ENCODE assay signal across 16 cellular contexts in the genomic region with DNA sequence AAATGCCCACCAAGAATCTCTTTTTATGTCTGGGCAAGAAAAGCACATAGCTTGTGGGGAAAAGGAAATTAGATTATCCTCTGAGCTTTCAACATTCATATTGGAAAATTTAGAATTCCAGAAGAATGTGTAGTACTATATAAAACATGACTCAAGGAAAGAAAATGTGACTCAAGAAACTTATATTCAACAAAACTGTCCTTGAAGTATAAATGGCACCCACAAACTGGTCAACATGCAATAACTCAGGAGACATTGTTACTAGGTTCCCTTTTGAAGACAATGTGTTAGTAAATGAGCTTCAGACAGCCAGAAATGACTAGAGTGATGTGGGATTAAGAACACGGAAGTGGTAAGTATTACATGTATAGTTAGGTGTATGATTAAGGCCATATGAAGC. TPM values are rescaled to one million over a fixed set of nuclear protein-coding genes. Genes with fewer than 3 reads are reported as not detected.
A peak's percentile ranks its signal among the peaks of the same experiment; 100 is the strongest.
DNase-seq lines count a peak whose midpoint lies in the region; ATAC-seq, FAIRE-seq and TF ChIP-seq lines count a peak whose summit lies in the region.
"Had no signal": no experiment of that assay in that cellular context is flagged by ENCODE, and none has a peak within 500 bp of the region (broad histone marks: within the 10 kb centered on the region; RNA-seq: fewer than 3 reads in every experiment).

No MANE protein-coding gene starts in this region.

- intact Hi-C loops in GM12878 (cut with micrococcal nuclease; ENCODE audit: unreplicated experiment) (no loop called here), tibial artery (cut with DNase I; ENCODE audit: low total_unique reads) (no loop called here)

- peak; percentile 76 for ATAC-seq in GM12878
- ATAC-seq: CD8-positive, alpha-beta T cell; psoas muscle; stimulated activated effector memory CD8-positive, alpha-beta T cell treated with anti-CD3 and anti-CD28 coated beads, Interleukin-12 subunit alpha, Interleukin-12 subunit beta, amount 100 ng/mL, for 72 hours had no signal

- H3K9ac ChIP-seq in GM12878 (ENCODE audit: control insufficient read depth, insufficient read depth, low read length) = no peak overlapping the region

- BruUV-seq in GM12878 (replicated peaks; lab: Mats Ljungman, UMichigan) = no TSS peak

- CTCF ChIA-PET in GM12878 (lab: Yijun Ruan, JAX) = interaction anchor here (0.6 to 1.4 kb wide), 2 partner anchors 9 to 1011 kb away, joined by 3 to 4 read pairs; no protein-coding TSS in a partner anchor

- no peaks in the 10 kb centered on the region for H3K36me3 ChIP-seq in GM12878 (ENCODE audit: control insufficient read depth in 2 of 2, insufficient read depth in 2 of 2, low read length in 1 of 2)
- no peaks in the 10 kb centered on the region for H3K36me3 ChIP-seq in tibial artery

- H3K9me3 ChIP-seq in GM12878 (replicated peaks; ENCODE audit: control insufficient read depth, insufficient read depth, low read length) (no peaks in the 10 kb centered on the region), tibial artery (no peaks in the 10 kb centered on the region)
- H3K9me3 ChIP-seq: psoas muscle had no signal

- SMC1A ChIA-PET in GM12878 (lab: Charles Lee; ENCODE audit: uncharacterized antibody, unreplicated experiment) = no interaction called here

- H3K27ac ChIP-seq in GM12878 (ENCODE audit: control insufficient read depth, insufficient read depth) (no peak overlapping the region), tibial artery (no peak overlapping the region)
- H3K27ac ChIP-seq: psoas muscle had no signal

- H3K4me2 ChIP-seq in GM12878 (ENCODE audit: control insufficient read depth, insufficient read depth) = no peak overlapping the region

- H3K4me3 ChIP-seq in Jurkat, Clone E6-1 (ENCODE audit: low read length) = no peak overlapping the region
- H3K4me3 ChIP-seq in GM12878 (no peak overlapping the region), tibial artery (no peak overlapping the region)
- H3K4me3 ChIP-seq: psoas muscle had no signal

- H3K4me1 ChIP-seq in GM12878 (ENCODE audit: control insufficient read depth, insufficient read depth, low read length) = no peaks in the 10 kb centered on the region
- H3K4me1 ChIP-seq in tibial artery = no peaks in the 10 kb centered on the region
- H3K4me1 ChIP-seq: psoas muscle had no signal

- no peaks in the 10 kb centered on the region for H4K20me1 ChIP-seq in GM12878 (ENCODE audit: control insufficient read depth, insufficient read depth)

- DNase-seq in AG09319 (ENCODE audit: extremely low read depth, low read depth) = peak; percentile 40
- DNase-seq in Jurkat, Clone E6-1 (ENCODE audit: low read depth, low spot score) = peak; percentile 22
- no peak for DNase-seq in GM12878 (ENCODE audit: low read depth, low spot score)
- peak; percentile 80 for DNase-seq in iris pigment epithelial cell (ENCODE audit: low read depth)
- DNase-seq in NCI-H1092 treated with DMSO at 0.1 percent for 48 hours (lab: John Stamatoyannopoulos, UW) = no peak
- DNase-seq in NCI-H82 (lab: John Stamatoyannopoulos, UW) = no peak
- DNase-seq in effector CD4-positive, alpha-beta T cell = no peak
- no peak for DNase-seq in tibial artery
- DNase-seq: activated naive CD4-positive, alpha-beta T cell treated with Interleukin-2 at 50 U/mL for 16 hours; CD8-positive, alpha-beta T cell; NCI-H2171; psoas muscle; stimulated activated CD4-positive, alpha-beta T cell treated with anti-CD3 and anti-CD28 coated beads, Interleukin-2, amount 100 ng/mL, for 24 hours had no signal

- 0% methylated on average over 1 of the region's 1 CpG for WGBS in GM12878 (ENCODE audit: insufficient coverage, insufficient replicate concordance, low lambda C conversion rate, missing lambda C conversion rate)

- FAIRE-seq in GM12878 (lab: Jason Lieb, UNC) = no peak
- FAIRE-seq: frontal cortex, islet of Langerhans had no signal

- no peak for TF ChIP-seq EP300 in GM12878 (IDR thresholded peaks at IDR 0.05; ENCODE audit: borderline replicate concordance in 1 of 2, control insufficient read depth in 1 of 2, low read depth in 2 of 2, low read length in 2 of 2)

- RAD21 ChIA-PET in GM12878 (lab: Charles Lee; ENCODE audit: unreplicated experiment) = interaction anchor here (1.1 kb wide), 1 partner anchor 19 kb away, joined by 3 read pairs; no protein-coding TSS in a partner anchor

- TF ChIP-seq RAD21 in GM12878 (IDR thresholded peaks at IDR 0.05; ENCODE audit: insufficient read depth, low read depth, low read length) = no peak

- in situ Hi-C loops in GM12878 (cut with MboI) = no loop called here

- no peak for TF ChIP-seq POLR2A in GM12878 (IDR thresholded peaks at IDR 0.05; ENCODE audit: low read depth, low read length)

- no peak overlapping the region for H2AFZ ChIP-seq in GM12878 (ENCODE audit: control insufficient read depth, low read depth, low read length)

- no peaks in the 10 kb centered on the region for H3K79me2 ChIP-seq in GM12878 (ENCODE audit: control insufficient read depth, insufficient read depth, low read length)

- POLR2A ChIA-PET in GM12878 (lab: Charles Lee) = no interaction called here

- TF ChIP-seq CTCF in AG09319 (IDR thresholded peaks at IDR 0.05; ENCODE audit: low read depth, low read length) (no peak), GM12878 (IDR thresholded peaks at IDR 0.05 in 2 of 3, conservative IDR thresholded peaks at IDR 0.05 in 1 of 3; ENCODE audit: control insufficient read depth in 2 of 3, extremely low read depth in 1 of 3, insufficient read depth in 1 of 3, low read depth in 3 of 3, low read length in 3 of 3) (no peak), tibial artery (IDR thresholded peaks at IDR 0.05) (no peak)

- H3K27me3 ChIP-seq in GM12878 (replicated peaks in 1 of 2; ENCODE audit: control insufficient read depth in 2 of 2, insufficient read depth in 2 of 2, low read length in 1 of 2) (no peaks in the 10 kb centered on the region), tibial artery (no peaks in the 10 kb centered on the region)

TF ChIP-seq in GM12878, 131 proteins besides CTCF, POLR2A, EP300 and RAD21:
- TF ChIP-seq ATF7 (IDR thresholded peaks at IDR 0.05; ENCODE audit: low read depth) (no peak), HDAC2 (IDR thresholded peaks at IDR 0.05) (no peak), ESRRA (IDR thresholded peaks at IDR 0.05; ENCODE audit: low read length) (no peak), PAX8 (IDR thresholded peaks at IDR 0.05) (no peak)
- TF ChIP-seq, protein P1, sequence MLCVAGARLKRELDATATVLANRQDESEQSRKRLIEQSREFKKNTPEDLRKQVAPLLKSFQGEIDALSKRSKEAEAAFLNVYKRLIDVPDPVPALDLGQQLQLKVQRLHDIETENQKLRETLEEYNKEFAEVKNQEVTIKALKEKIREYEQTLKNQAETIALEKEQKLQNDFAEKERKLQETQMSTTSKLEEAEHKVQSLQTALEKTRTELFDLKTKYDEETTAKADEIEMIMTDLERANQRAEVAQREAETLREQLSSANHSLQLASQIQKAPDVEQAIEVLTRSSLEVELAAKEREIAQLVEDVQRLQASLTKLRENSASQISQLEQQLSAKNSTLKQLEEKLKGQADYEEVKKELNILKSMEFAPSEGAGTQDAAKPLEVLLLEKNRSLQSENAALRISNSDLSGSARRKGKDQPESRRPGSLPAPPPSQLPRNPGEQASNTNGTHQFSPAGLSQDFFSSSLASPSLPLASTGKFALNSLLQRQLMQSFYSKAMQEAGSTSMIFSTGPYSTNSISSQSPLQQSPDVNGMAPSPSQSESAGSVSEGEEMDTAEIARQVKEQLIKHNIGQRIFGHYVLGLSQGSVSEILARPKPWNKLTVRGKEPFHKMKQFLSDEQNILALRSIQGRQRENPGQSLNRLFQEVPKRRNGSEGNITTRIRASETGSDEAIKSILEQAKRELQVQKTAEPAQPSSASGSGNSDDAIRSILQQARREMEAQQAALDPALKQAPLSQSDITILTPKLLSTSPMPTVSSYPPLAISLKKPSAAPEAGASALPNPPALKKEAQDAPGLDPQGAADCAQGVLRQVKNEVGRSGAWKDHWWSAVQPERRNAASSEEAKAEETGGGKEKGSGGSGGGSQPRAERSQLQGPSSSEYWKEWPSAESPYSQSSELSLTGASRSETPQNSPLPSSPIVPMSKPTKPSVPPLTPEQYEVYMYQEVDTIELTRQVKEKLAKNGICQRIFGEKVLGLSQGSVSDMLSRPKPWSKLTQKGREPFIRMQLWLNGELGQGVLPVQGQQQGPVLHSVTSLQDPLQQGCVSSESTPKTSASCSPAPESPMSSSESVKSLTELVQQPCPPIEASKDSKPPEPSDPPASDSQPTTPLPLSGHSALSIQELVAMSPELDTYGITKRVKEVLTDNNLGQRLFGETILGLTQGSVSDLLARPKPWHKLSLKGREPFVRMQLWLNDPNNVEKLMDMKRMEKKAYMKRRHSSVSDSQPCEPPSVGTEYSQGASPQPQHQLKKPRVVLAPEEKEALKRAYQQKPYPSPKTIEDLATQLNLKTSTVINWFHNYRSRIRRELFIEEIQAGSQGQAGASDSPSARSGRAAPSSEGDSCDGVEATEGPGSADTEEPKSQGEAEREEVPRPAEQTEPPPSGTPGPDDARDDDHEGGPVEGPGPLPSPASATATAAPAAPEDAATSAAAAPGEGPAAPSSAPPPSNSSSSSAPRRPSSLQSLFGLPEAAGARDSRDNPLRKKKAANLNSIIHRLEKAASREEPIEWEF (IDR thresholded peaks at IDR 0.05; ENCODE audit: insufficient replicate concordance, low read depth, low read length) = no peak
TF ChIP-seq in GM12878: peak in this region for 0.

RNA-seq across cellular contexts. Expression of a gene that starts 26.1 kb away (rescaled TPM):
- not detected for polyA plus RNA-seq in Jurkat, Clone E6-1 (2012; ENCODE audit: insufficient read depth, insufficient read length)
- total RNA-seq in GM12878 (2013; cell fraction: nucleolus; rRNA removed) = not detected in 2 replicates
- 0.38 and 2.0 TPM in 2 replicates for total RNA-seq in GM12878 (2014; rRNA removed)
- 0.81 and 1.4 TPM in 2 replicates for total RNA-seq in GM12878 (2014; rRNA removed; fragmentation: Illumina TruSeq; extraction: Trizol)
- total RNA-seq in GM12878 (2021) = 0.51 and 0.64 TPM in 2 replicates
- 0.21 TPM for polyA plus RNA-seq in GM12878 (2011; ENCODE audit: low read depth)
- 7.7 and 9.4 TPM in 2 replicates for polyA plus RNA-seq in GM12878 (2011; rRNA removed)
- polyA plus RNA-seq in GM12878 (2011; cell fraction: cytosol; rRNA removed) = 3.1 and 3.3 TPM in 2 replicates
- polyA plus RNA-seq in GM12878 (2011; cell fraction: nucleus; rRNA removed) = 5.1 and 5.2 TPM in 2 replicates
- 0.08 TPM in 1 of 2 replicates, not detected in the other for polyA plus RNA-seq in GM12878 (2012)
- polyA plus RNA-seq in GM12878 (2014; fragmentation: Illumina TruSeq; extraction: Trizol) = 1.0 TPM in 1 of 2 replicates, not detected in the other
- polyA plus RNA-seq in GM12878 (2014; fragmentation: Nextera tagmentation; extraction: Ambion mirVana) = 1 to 10 TPM; 4.1 to 4.4 TPM
- 0.86 and 1.1 TPM in 2 replicates for polyA plus RNA-seq in GM12878 (2014; rRNA removed)
- polyA plus RNA-seq in GM12878 (2016; fragmentation: Nextera tagmentation; extraction: Ambion mirVana) = under 1 TPM; 0.26 to 0.28 TPM
- 4.3 and 8.5 TPM in 2 replicates for polyA minus RNA-seq in GM12878 (2011; rRNA and poly(A)+ RNA removed)
- polyA minus RNA-seq in GM12878 (2011; cell fraction: cytosol; rRNA and poly(A)+ RNA removed) = 1.9 TPM in 1 of 2 replicates, not detected in the other
- polyA minus RNA-seq in GM12878 (2011; cell fraction: nucleus; rRNA and poly(A)+ RNA removed) = 5.0 and 5.4 TPM in 2 replicates
- total RNA-seq: CD8-positive, alpha-beta T cell had no signal

Comparison
In these comparisons a context has a peak if more than half of its experiments do, and no peak if none do; other contexts are left out.
1. DNase-seq: peak in AG09319 (single experiment), Jurkat, Clone E6-1 (single experiment) and iris pigment epithelial cell (single experiment); none in GM12878 (single experiment), NCI-H1092 treated with DMSO at 0.1 percent for 48 hours (single experiment), NCI-H82 (single experiment), effector CD4-positive, alpha-beta T cell (single experiment) and tibial artery (0 of 2).